Comparison of ENCODE assay signal across 16 cellular contexts in the genomic region with DNA sequence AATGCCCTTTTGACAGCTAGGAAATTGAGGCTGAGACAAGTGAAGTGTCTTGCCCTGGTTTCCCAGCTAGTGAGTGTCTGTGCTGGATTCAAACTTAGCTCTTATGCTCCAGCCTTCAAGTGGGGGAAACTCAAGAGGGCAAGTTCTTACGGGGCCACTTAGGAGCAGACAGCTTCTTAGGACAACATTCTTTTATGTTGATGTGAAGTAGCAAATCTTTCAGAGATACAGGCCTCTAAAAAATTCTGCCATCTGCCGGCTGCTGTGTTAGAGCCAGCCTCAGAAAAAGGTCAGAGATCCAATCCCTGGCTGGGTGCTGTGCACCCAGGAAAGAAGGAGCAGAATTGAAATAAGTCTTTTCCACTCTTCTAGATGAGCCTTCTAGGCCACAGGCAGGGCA. TPM values are rescaled to one million over a fixed set of nuclear protein-coding genes. Genes with fewer than 3 reads are reported as not detected.
A peak's percentile ranks its signal among the peaks of the same experiment; 100 is the strongest.
DNase-seq lines count a peak whose midpoint lies in the region; ATAC-seq and TF ChIP-seq lines count a peak whose summit lies in the region.
"Had no signal": no experiment of that assay in that cellular context is flagged by ENCODE, and none has a peak within 500 bp of the region (broad histone marks: within the 10 kb centered on the region; RNA-seq: fewer than 3 reads in every experiment).

No MANE protein-coding gene starts in this region.

- no peaks in the 10 kb centered on the region; the same call in 1 of the 2 replicates for H3K4me1 ChIP-seq in IMR-90 (ENCODE audit: control insufficient read depth, insufficient read depth, low read length)
- peaks cover 0 to 89% (median 47%) of the 10 kb centered on the region in 4 donors for H3K4me1 ChIP-seq in tibial artery

- no CpG with 5 or more reads among the region's 2 CpGs for WGBS in IMR-90 (ENCODE audit: extremely low coverage in 2 of 2, insufficient read length in 1 of 2), 2 experiments

- no peak overlapping the region for H3K14ac ChIP-seq in IMR-90 (replicated peaks; ENCODE audit: low read depth, low read length)

- H4K5ac ChIP-seq in IMR-90 (ENCODE audit: low read depth, low read length), result no peak overlapping the region

- intact Hi-C loops in IMR-90 (cut with micrococcal nuclease), result loop anchor here (10.0 kb wide), 1 partner anchor 57 kb away; no protein-coding TSS in a partner anchor
- intact Hi-C loops in tibial artery (cut with DNase I; ENCODE audit: low total_unique reads), result no loop called here

- H3K4ac ChIP-seq in IMR-90 (ENCODE audit: low read depth, low read length), result no peak overlapping the region

- H2BK120ac ChIP-seq in IMR-90 (ENCODE audit: low read depth, low read length), result no peak overlapping the region

- TF ChIP-seq CTCF in IMR-90 (conservative IDR thresholded peaks at IDR 0.05; ENCODE audit: low read depth, low read length) (peak; percentile 22), tibial artery (IDR thresholded peaks at IDR 0.05) (peak in 1 of 2 experiments; percentile 15)

- no peak for DNase-seq in IMR-90
- peak in 1 of 61 donors; percentile 11 for DNase-seq in caudate nucleus (lab: John Stamatoyannopoulos, UW)
- peak; percentile 25 for DNase-seq in medulla oblongata (ENCODE audit: extremely low spot score)
- DNase-seq in tibial artery, result no peak
- no peak for DNase-seq in Kasumi-1 (lab: John Stamatoyannopoulos, UW)
- no peak for DNase-seq in activated CD4-positive, alpha-beta T cell treated with anti-CD3 and anti-CD28 coated beads, Interleukin-2, amount 50 U/mL, for 1 hour
- DNase-seq: activated naive CD4-positive, alpha-beta T cell; DMS79 treated with DMSO at 0.1 percent for 48 hours; mesendoderm; NCI-H2081 treated with DMSO at 0.1 percent for 48 hours; NK-92 treated with Interleukin-12 subunit alpha and Interleukin-12 subunit beta, amount 100 ng/mL, for 24 hours; occipital lobe had no signal

- CTCF ChIA-PET in IMR-90 (lab: Yijun Ruan, JAX), result no interaction called here

- BruUV-seq in IMR-90 (replicated peaks; lab: Mats Ljungman, UMichigan), result TSS peak; percentile 2

- H4K20me1 ChIP-seq in IMR-90 (ENCODE audit: insufficient read depth, low read length), result peaks cover 94% of the 10 kb centered on the region

- H3K4me2 ChIP-seq in IMR-90 (ENCODE audit: low read depth, low read length), result no peak overlapping the region

- no peak overlapping the region for H3K23ac ChIP-seq in IMR-90 (ENCODE audit: low read depth, low read length)

- H2BK5ac ChIP-seq in IMR-90 (ENCODE audit: low read depth, low read length, poor library complexity, severe bottlenecking), result no peak overlapping the region

- no peak for TF ChIP-seq POLR2A in IMR-90 (IDR thresholded peaks at IDR 0.05; ENCODE audit: low read depth, low read length)

- ATAC-seq in IMR-90 (ENCODE audit: low read depth) (0 out of 2 replicates have a peak, but pooled peaks have one; percentile 5), HG03521 (IDR thresholded peaks at IDR 0.05; ENCODE audit: unreplicated experiment) (no peak)
- ATAC-seq: GM12878 had no signal

- peaks cover 21% of the 10 kb centered on the region; the same call in 1 of the 2 replicates for H3K9me1 ChIP-seq in IMR-90 (ENCODE audit: insufficient read depth, low read length)

- TF ChIP-seq RAD21 in IMR-90 (IDR thresholded peaks at IDR 0.05; ENCODE audit: low read length), result no peak

- H3K36me3 ChIP-seq in IMR-90 (ENCODE audit: control insufficient read depth, insufficient read depth, low read length), result peaks cover 59% of the 10 kb centered on the region
- H3K36me3 ChIP-seq in tibial artery, result peaks cover 0 to 26% (median 13%) of the 10 kb centered on the region in 3 donors

- H3K4me3 ChIP-seq in IMR-90 (ENCODE audit: insufficient read depth, low read depth, low read length) (no peak overlapping the region), tibial artery (no peak overlapping the region)
- H3K4me3 ChIP-seq: GM12878 had no signal

- H3K9me3 ChIP-seq in IMR-90 (ENCODE audit: control insufficient read depth, insufficient read depth, low read length) (no peaks in the 10 kb centered on the region), tibial artery (no peaks in the 10 kb centered on the region)

- POLR2A ChIA-PET in IMR-90 (lab: Charles Lee; ENCODE audit: unreplicated experiment), result interaction anchor here (0.6 kb wide), 1 partner anchor 15 kb away, joined by 3 read pairs; no protein-coding TSS in a partner anchor

- in situ Hi-C loops in IMR-90 (cut with MboI; ENCODE audit: low sequenced_read_pairs), result loop anchor here (10.0 kb wide), 1 partner anchor 433 kb away; no protein-coding TSS in a partner anchor

- no peak overlapping the region for H2AK5ac ChIP-seq in IMR-90 (ENCODE audit: low read depth, low read length)

- H3K27me3 ChIP-seq in IMR-90 (ENCODE audit: control insufficient read depth, insufficient read depth, low read length) (no peaks in the 10 kb centered on the region), tibial artery (no peaks in the 10 kb centered on the region)

- no peak overlapping the region for H2AFZ ChIP-seq in IMR-90 (replicated peaks; ENCODE audit: low read length, poor library complexity)

- no peak overlapping the region for H2BK20ac ChIP-seq in IMR-90 (ENCODE audit: low read depth, low read length)

- H3K56ac ChIP-seq in IMR-90 (ENCODE audit: extremely low read depth, insufficient read depth, low read length), result no peak overlapping the region

- peaks cover 34 to 82% of the 10 kb centered on the region in 2 experiments for H3K79me1 ChIP-seq in IMR-90 (ENCODE audit: low read depth in 1 of 2, low read length in 2 of 2)

- no peak overlapping the region for H4K91ac ChIP-seq in IMR-90 (ENCODE audit: insufficient read depth, low read depth, low read length)

- H4K8ac ChIP-seq in IMR-90 (ENCODE audit: low read depth in 2 of 2, low read length in 2 of 2), result no peak overlapping the region

- no peak overlapping the region for H3K9ac ChIP-seq in IMR-90 (ENCODE audit: low read depth, low read length)

- H3K27ac ChIP-seq in IMR-90 (ENCODE audit: insufficient read depth, low read length) (no peak overlapping the region), caudate nucleus (ENCODE audit: low read depth, low read length) (peak overlapping the region; percentile 11), tibial artery (peak overlapping the region; percentile 19 to 47)
- H3K27ac ChIP-seq: epithelial cell of prostate had no signal

- no peak overlapping the region for H2BK15ac ChIP-seq in IMR-90 (ENCODE audit: low read depth, low read length)

- no peak overlapping the region for H3K18ac ChIP-seq in IMR-90 (ENCODE audit: low read depth, low read length)

- dilution Hi-C loops in IMR-90 (cut with HindIII; ENCODE audit: low sequenced_read_pairs, unreplicated experiment), result no loop called here

- H2AK9ac ChIP-seq in IMR-90 (replicated peaks; ENCODE audit: low read depth, low read length, poor library complexity), result no peak overlapping the region

TF ChIP-seq in IMR-90, 13 proteins besides CTCF, POLR2A, EP300 and RAD21:
- TF ChIP-seq SMC3 (IDR thresholded peaks at IDR 0.05; ENCODE audit: low read depth, low read length) (peak; percentile 33; the same call in 1 of the 2 replicates), MXI1 (IDR thresholded peaks at IDR 0.05; ENCODE audit: borderline replicate concordance, low read depth, low read length) (no peak)

RNA-seq across cellular contexts. Expression of gene TIMP3, which starts 26.6 kb away (rescaled TPM):
- 98.8 and 108 TPM in 2 replicates for total RNA-seq in IMR-90 (2012; rRNA removed)
- 173 and 179 TPM in 2 replicates for polyA plus RNA-seq in IMR-90 (2012; rRNA removed)
- polyA plus RNA-seq in IMR-90 (2012; cell fraction: cytosol; rRNA removed), result 114 and 148 TPM in 2 replicates
- polyA plus RNA-seq in IMR-90 (2012; cell fraction: nucleus; rRNA removed; ENCODE audit: low replicate concordance), result 70.7 and 131 TPM in 2 replicates
- polyA plus RNA-seq: CD14-positive monocyte had no signal
